In the genomic region with DNA sequence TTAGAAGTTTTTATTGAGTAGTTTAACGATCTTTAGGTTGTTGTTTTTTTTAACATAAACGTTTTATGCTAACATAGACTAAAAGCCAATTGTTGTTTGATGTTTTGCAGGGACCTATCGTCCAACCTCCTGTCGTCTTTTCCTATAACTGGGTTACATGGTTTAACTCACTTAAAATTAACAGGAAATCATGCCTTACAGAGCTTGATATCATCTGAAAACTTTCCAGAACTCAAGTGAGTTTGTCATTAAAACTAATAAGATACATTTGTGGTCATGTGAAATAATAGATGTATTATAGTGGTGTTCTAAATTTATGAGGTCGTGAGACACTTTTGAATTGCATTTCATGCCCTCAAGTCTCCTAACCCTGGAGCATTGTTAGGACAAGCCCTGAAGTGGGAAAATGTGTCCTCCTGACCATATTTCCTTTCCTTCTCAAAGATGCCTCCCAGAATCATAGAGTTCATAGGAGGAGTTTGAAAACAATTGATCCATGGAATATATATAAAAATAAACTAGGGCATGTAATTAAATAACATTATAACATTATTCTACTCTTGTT, we compare ENCODE assay signal across 23 cellular contexts.
"Had no signal": no experiment of that assay in that cellular context is flagged by ENCODE, and none has a peak within 500 bp of the region (broad histone marks: within the 10 kb centered on the region; RNA-seq: fewer than 3 reads in every experiment).

No MANE protein-coding gene starts in this region.

- H3K9me3 ChIP-seq: esophagus squamous epithelium, ovary, right lobe of liver, stomach, thyroid gland, vagina had no signal

- DNase-seq: dermis blood vessel endothelial cell; effector memory CD4-positive, alpha-beta T cell; erythroblast; esophagus squamous epithelium; kidney; mesenchymal stem cell; midbrain; naive thymus-derived CD4-positive, alpha-beta T cell; nucleus accumbens; ovary; retina; right lobe of liver; stimulated activated CD4-positive, alpha-beta T cell treated with anti-CD3 and anti-CD28 coated beads, Interleukin-2, amount 100 ng/mL, for 24 hours; stimulated activated CD4-positive, alpha-beta T cell treated with anti-CD3 and anti-CD28 coated beads, Interleukin-4, amount 100 ng/mL, for 24 hours; stimulated activated naive CD4-positive, alpha-beta T cell treated with Interleukin-2 at 50 U/mL for 16 hours; stomach; thyroid gland; trophoblast cell had no signal

- H3K27me3 ChIP-seq: esophagus squamous epithelium, ovary, right lobe of liver, stomach, thyroid gland, vagina had no signal

- H3K36me3 ChIP-seq: esophagus squamous epithelium, ovary, right lobe of liver, stomach, thyroid gland, vagina had no signal

- H3K27ac ChIP-seq: coronary artery, esophagus squamous epithelium, ovary, right lobe of liver, stomach, thyroid gland, vagina had no signal

- H3K4me3 ChIP-seq: coronary artery, esophagus squamous epithelium, lung, ovary, right lobe of liver, stomach, thyroid gland, vagina had no signal

- ATAC-seq: left lobe of liver; naive thymus-derived CD4-positive, alpha-beta T cell; right lobe of liver; stimulated activated effector memory CD8-positive, alpha-beta T cell treated with anti-CD3 and anti-CD28 coated beads, Interleukin-12 subunit alpha, Interleukin-12 subunit beta, amount 100 ng/mL, for 72 hours had no signal

- H3K4me1 ChIP-seq: right lobe of liver, stomach, thyroid gland, vagina had no signal
